Comparison of ENCODE assay signal across 39 cellular contexts in genomic region chr1:27016376-27016775, GRCh38. TPM values are rescaled to one million over a fixed set of nuclear protein-coding genes. Genes with fewer than 3 reads are reported as not detected.
"Had no signal": no experiment of that assay in that cellular context is flagged by ENCODE, and none has a peak within 500 bp of the region (broad histone marks: within the 10 kb centered on the region; RNA-seq: fewer than 3 reads in every experiment).

No MANE protein-coding gene starts in this region.

- H3K36me3 ChIP-seq: adrenal gland, cardiac muscle cell had no signal

- FAIRE-seq: astrocyte, bronchial epithelial cell, TTC549 had no signal

- DNase-seq: activated B cell treated with CpG ODN at 0.5 μM for 24 hours; activated CD4-positive, alpha-beta memory T cell treated with anti-CD3 and anti-CD28 coated beads for 36 hours; activated CD4-positive, alpha-beta T cell treated with anti-CD3 and anti-CD28 coated beads for 4 hours; activated CD4-positive, alpha-beta T cell treated with anti-CD3 and anti-CD28 coated beads, Interleukin-2, amount 10 ng/mL, durations not matched to agents 24 days and 14 days; activated CD4-positive, alpha-beta T cell treated with anti-CD3 and anti-CD28 coated beads, Interleukin-2, amount 50 U/mL, for 1 hour; activated CD4-positive, alpha-beta T cell treated with anti-CD3 and anti-CD28 coated beads, Interleukin-2, amount 50 U/mL, for 4 hours; activated CD4-positive, CD25-positive, alpha-beta regulatory T cell treated with anti-CD3 and anti-CD28 coated beads, Interleukin-2, amount 50 U/mL, for 72 hours; activated CD8-positive, alpha-beta memory T cell treated with anti-CD3 and anti-CD28 coated beads, Interleukin-2, amount 50 U/mL, for 4 hours; activated CD8-positive, alpha-beta T cell treated with anti-CD3 and anti-CD28 coated beads for 36 hours; activated effector memory CD4-positive, alpha-beta T cell treated with anti-CD3 and anti-CD28 coated beads, Interleukin-2, amount 50 U/mL, for 16 hours; activated gamma-delta T cell treated with Interleukin-2 at 50 U/mL for 16 hours; activated naive CD4-positive, alpha-beta T cell; activated naive CD4-positive, alpha-beta T cell treated with anti-CD3 and anti-CD28 coated beads for 36 hours; activated naive CD4-positive, alpha-beta T cell treated with anti-CD3 and anti-CD28 coated beads, Interleukin-2, amount 50 U/mL, for 16 hours; activated naive CD8-positive, alpha-beta T cell treated with anti-CD3 and anti-CD28 coated beads for 36 hours; activated T-cell treated with anti-CD3 and anti-CD28 coated beads for 4 hours; activated T-cell treated with anti-CD3 and anti-CD28 coated beads, Interleukin-2, amount 50 U/mL, for 1 hour; activated T-cell treated with anti-CD3 and anti-CD28 coated beads, Interleukin-2, amount 50 U/mL, for 4 hours; activated T-cell treated with anti-CD3 and anti-CD28 coated beads, Interleukin-2, amount 50 U/mL, for 72 hours; adrenal gland; amniotic stem cell; aorta; caudate nucleus; T-helper 1 cell; T-helper 2 cell; T-helper 9 cell had no signal

- H3K27ac Mint-ChIP-seq: activated B cell treated with CpG ODN at 0.5 μM for 24 hours; activated CD4-positive, alpha-beta memory T cell treated with anti-CD3 and anti-CD28 coated beads for 36 hours; activated CD4-positive, alpha-beta T cell treated with anti-CD3 and anti-CD28 coated beads, Interleukin-2, amount 10 ng/mL, durations not matched to agents 24 days and 14 days; activated CD8-positive, alpha-beta T cell treated with anti-CD3 and anti-CD28 coated beads for 36 hours; activated naive CD4-positive, alpha-beta T cell treated with anti-CD3 and anti-CD28 coated beads for 36 hours; activated naive CD4-positive, alpha-beta T cell treated with anti-CD3 and anti-CD28 coated beads, Interleukin-2, amount 50 U/mL, for 72 hours; activated naive CD8-positive, alpha-beta T cell treated with anti-CD3 and anti-CD28 coated beads for 36 hours; activated T-cell treated with anti-CD3 and anti-CD28 coated beads, Interleukin-2, amount 50 U/mL, for 72 hours; activated T-helper 1 cell treated with anti-CD3 and anti-CD28 coated beads, Interleukin-12 subunit alpha, Interleukin-12 subunit beta, Interleukin-2, Interleukin-4 antibody, amounts not matched to agents 30 ng/mL and 10 ng/mL and 1 ng/mL, durations not matched to agents 14 hours and 24 hours and 36 hours; activated T-helper 17 cell treated with anti-CD3 and anti-CD28 coated beads, Interleukin-2, amount 50 U/mL, for 72 hours; brain; T-helper 1 cell treated with Interleukin-12 subunit alpha and Interleukin-12 subunit beta and Interleukin-4 antibody, amounts not matched to agents 30 μg/mL and 1 μg/mL, for 36 hours; T-helper 2 cell treated with Interferon-gamma antibody and Interleukin-4, amounts not matched to agents 5 μg/mL and 100 μg/mL, for 36 hours had no signal

- H3K36me3 Mint-ChIP-seq: activated CD4-positive, alpha-beta memory T cell treated with anti-CD3 and anti-CD28 coated beads for 36 hours; activated naive CD4-positive, alpha-beta T cell treated with anti-CD3 and anti-CD28 coated beads, Interleukin-2, amount 50 U/mL, for 72 hours; activated naive CD8-positive, alpha-beta T cell treated with anti-CD3 and anti-CD28 coated beads for 36 hours; brain had no signal

- H3K9me3 Mint-ChIP-seq: activated B cell treated with CpG ODN at 0.5 μM for 24 hours; activated CD4-positive, alpha-beta memory T cell treated with anti-CD3 and anti-CD28 coated beads for 36 hours; activated CD4-positive, alpha-beta T cell treated with anti-CD3 and anti-CD28 coated beads, Interleukin-2, amount 10 ng/mL, durations not matched to agents 24 days and 14 days; activated CD8-positive, alpha-beta T cell treated with anti-CD3 and anti-CD28 coated beads for 36 hours; activated naive CD4-positive, alpha-beta T cell treated with anti-CD3 and anti-CD28 coated beads for 36 hours; activated naive CD4-positive, alpha-beta T cell treated with anti-CD3 and anti-CD28 coated beads, Interleukin-2, amount 50 U/mL, for 72 hours; activated naive CD8-positive, alpha-beta T cell treated with anti-CD3 and anti-CD28 coated beads for 36 hours; activated T-cell treated with anti-CD3 and anti-CD28 coated beads, Interleukin-2, amount 50 U/mL, for 4 hours; activated T-cell treated with anti-CD3 and anti-CD28 coated beads, Interleukin-2, amount 50 U/mL, for 72 hours; activated T-helper 1 cell treated with anti-CD3 and anti-CD28 coated beads, Interleukin-12 subunit alpha, Interleukin-12 subunit beta, Interleukin-2, Interleukin-4 antibody, amounts not matched to agents 30 ng/mL and 10 ng/mL and 1 ng/mL, durations not matched to agents 14 hours and 24 hours and 36 hours; activated T-helper 17 cell treated with anti-CD3 and anti-CD28 coated beads, Interleukin-2, amount 50 U/mL, for 72 hours; T-helper 1 cell treated with Interleukin-12 subunit alpha and Interleukin-12 subunit beta and Interleukin-4 antibody, amounts not matched to agents 30 μg/mL and 1 μg/mL, for 36 hours; T-helper 2 cell treated with Interferon-gamma antibody and Interleukin-4, amounts not matched to agents 5 μg/mL and 100 μg/mL, for 36 hours had no signal

- H3K9me3 ChIP-seq: adrenal gland had no signal

- H3K27ac ChIP-seq: adrenal gland, cardiac muscle cell, VCaP had no signal

- H3K4me1 Mint-ChIP-seq: activated T-helper 17 cell treated with anti-CD3 and anti-CD28 coated beads, Interleukin-2, amount 50 U/mL, for 72 hours had no signal

- ATAC-seq: activated CD8-positive, alpha-beta T cell treated with anti-CD3 and anti-CD28 coated beads for 36 hours; activated naive CD4-positive, alpha-beta T cell treated with anti-CD3 and anti-CD28 coated beads, Interleukin-2, amount 50 U/mL, for 72 hours; activated T-cell treated with anti-CD3 and anti-CD28 coated beads, Interleukin-2, amount 50 U/mL, for 4 hours; activated T-cell treated with anti-CD3 and anti-CD28 coated beads, Interleukin-2, amount 50 U/mL, for 72 hours; activated T-helper 17 cell treated with anti-CD3 and anti-CD28 coated beads, Interleukin-2, amount 50 U/mL, for 72 hours had no signal

- H3K4me3 ChIP-seq: adrenal gland, cardiac muscle cell had no signal

- H3K27me3 ChIP-seq: adrenal gland, cardiac muscle cell had no signal

- H3K4me3 Mint-ChIP-seq: activated B cell treated with CpG ODN at 0.5 μM for 24 hours; activated CD4-positive, alpha-beta memory T cell treated with anti-CD3 and anti-CD28 coated beads for 36 hours; activated CD4-positive, alpha-beta T cell treated with anti-CD3 and anti-CD28 coated beads, Interleukin-2, amount 10 ng/mL, durations not matched to agents 24 days and 14 days; activated CD8-positive, alpha-beta T cell treated with anti-CD3 and anti-CD28 coated beads for 36 hours; activated naive CD4-positive, alpha-beta T cell treated with anti-CD3 and anti-CD28 coated beads for 36 hours; activated naive CD8-positive, alpha-beta T cell treated with anti-CD3 and anti-CD28 coated beads for 36 hours; activated T-cell treated with anti-CD3 and anti-CD28 coated beads, Interleukin-2, amount 50 U/mL, for 4 hours; activated T-cell treated with anti-CD3 and anti-CD28 coated beads, Interleukin-2, amount 50 U/mL, for 72 hours; activated T-helper 1 cell treated with anti-CD3 and anti-CD28 coated beads, Interleukin-12 subunit alpha, Interleukin-12 subunit beta, Interleukin-2, Interleukin-4 antibody, amounts not matched to agents 30 ng/mL and 10 ng/mL and 1 ng/mL, durations not matched to agents 14 hours and 24 hours and 36 hours; activated T-helper 17 cell treated with anti-CD3 and anti-CD28 coated beads, Interleukin-2, amount 50 U/mL, for 72 hours; brain; T-helper 1 cell treated with Interleukin-12 subunit alpha and Interleukin-12 subunit beta and Interleukin-4 antibody, amounts not matched to agents 30 μg/mL and 1 μg/mL, for 36 hours; T-helper 2 cell treated with Interferon-gamma antibody and Interleukin-4, amounts not matched to agents 5 μg/mL and 100 μg/mL, for 36 hours had no signal

RNA-seq across cellular contexts. Expression of gene TENT5B, which starts 3.7 kb away (rescaled TPM):
- total RNA-seq: activated B cell treated with CpG ODN at 0.5 μM for 24 hours; activated CD4-positive, alpha-beta memory T cell treated with anti-CD3 and anti-CD28 coated beads for 36 hours; activated CD4-positive, alpha-beta T cell treated with anti-CD3 and anti-CD28 coated beads, Interleukin-2, amount 10 ng/mL, durations not matched to agents 24 days and 14 days; activated CD8-positive, alpha-beta memory T cell treated with anti-CD3 and anti-CD28 coated beads for 36 hours; activated CD8-positive, alpha-beta T cell treated with anti-CD3 and anti-CD28 coated beads for 36 hours; activated naive CD4-positive, alpha-beta T cell treated with anti-CD3 and anti-CD28 coated beads for 36 hours; activated naive CD8-positive, alpha-beta T cell treated with anti-CD3 and anti-CD28 coated beads for 36 hours; activated T-helper 1 cell treated with anti-CD3 and anti-CD28 coated beads, Interleukin-12 subunit alpha, Interleukin-12 subunit beta, Interleukin-2, Interleukin-4 antibody, amounts not matched to agents 30 ng/mL and 10 ng/mL and 1 ng/mL, durations not matched to agents 14 hours and 24 hours and 36 hours; activated T-helper 17 cell treated with anti-CD3 and anti-CD28 coated beads, Interleukin-2, amount 50 U/mL, for 72 hours had no signal

RNA-seq across cellular contexts. Expression of gene TRNP1, which starts 22.9 kb away (rescaled TPM):
- total RNA-seq: activated T-helper 17 cell treated with anti-CD3 and anti-CD28 coated beads, Interleukin-2, amount 50 U/mL, for 72 hours had no signal

RNA-seq across cellular contexts. Expression of gene KDF1, which starts 56.1 kb away (rescaled TPM):
- total RNA-seq: activated CD4-positive, alpha-beta memory T cell treated with anti-CD3 and anti-CD28 coated beads for 36 hours; activated CD4-positive, alpha-beta T cell treated with anti-CD3 and anti-CD28 coated beads, Interleukin-2, amount 10 ng/mL, durations not matched to agents 24 days and 14 days; activated T-cell treated with anti-CD3 and anti-CD28 coated beads, Interleukin-2, amount 50 U/mL, for 4 hours; activated T-helper 1 cell treated with anti-CD3 and anti-CD28 coated beads, Interleukin-12 subunit alpha, Interleukin-12 subunit beta, Interleukin-2, Interleukin-4 antibody, amounts not matched to agents 30 ng/mL and 10 ng/mL and 1 ng/mL, durations not matched to agents 14 hours and 24 hours and 36 hours; activated T-helper 17 cell treated with anti-CD3 and anti-CD28 coated beads, Interleukin-2, amount 50 U/mL, for 72 hours; aorta; cerebellum had no signal
